In the genomic region with DNA sequence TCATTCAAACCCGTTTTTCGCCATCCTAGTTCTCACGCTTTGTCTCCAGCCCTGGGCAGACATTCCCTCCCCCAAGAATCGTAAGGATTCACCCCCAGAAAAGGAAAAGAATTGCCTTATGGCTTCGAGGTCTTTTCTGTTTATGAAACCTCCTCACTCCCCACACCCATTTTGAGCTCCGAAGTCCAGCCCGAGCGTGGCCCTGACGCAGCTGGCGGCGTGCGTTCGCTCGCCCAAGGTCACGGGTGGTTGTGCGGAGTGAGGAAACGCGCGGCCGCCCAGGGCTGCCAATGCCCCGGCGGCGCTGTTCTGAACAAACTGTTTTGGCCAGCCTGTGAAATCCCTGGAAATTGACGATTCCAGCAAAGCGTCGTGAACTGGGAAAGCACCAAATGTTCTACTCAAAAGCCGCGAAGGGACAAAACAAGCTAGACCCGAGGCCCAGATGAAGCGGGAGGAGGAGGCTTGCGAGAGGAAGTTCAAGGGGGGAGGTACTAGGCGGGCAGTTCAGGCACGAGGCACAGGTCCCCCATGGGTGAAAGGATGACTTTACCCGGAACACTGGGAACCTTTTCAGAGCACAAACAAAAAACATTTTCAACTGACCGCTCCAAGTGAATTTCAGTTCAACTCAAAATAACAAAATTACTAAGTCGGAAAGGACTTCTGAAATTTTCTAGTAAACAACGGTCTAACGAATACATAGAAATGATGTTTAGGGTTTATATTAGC, we compare ENCODE assay signal across 8 cellular contexts. TPM values are rescaled to one million over a fixed set of nuclear protein-coding genes. Genes with fewer than 3 reads are reported as not detected.
DNase-seq lines count a peak whose midpoint lies in the region; ATAC-seq, FAIRE-seq and TF ChIP-seq lines count a peak whose summit lies in the region.

No MANE protein-coding gene starts in this region.

- H3K4me3 ChIP-seq in BE2C (ENCODE audit: low read depth, low read length) (peak overlapping the region; percentile 65), endothelial cell of umbilical vein (replicated peaks in 1 of 3; ENCODE audit: insufficient read depth in 1 of 3, low read depth in 1 of 3, low read length in 3 of 3) (peak overlapping the region in 2 of 3 experiments; percentile 33 to 68)

- H3K79me2 ChIP-seq in endothelial cell of umbilical vein (ENCODE audit: control insufficient read depth, insufficient read depth, low read length), result peaks cover 42% of the 10 kb centered on the region

- H3K9me3 ChIP-seq in BE2C, result no peaks in the 10 kb centered on the region
- no peaks in the 10 kb centered on the region for H3K9me3 ChIP-seq in endothelial cell of umbilical vein (replicated peaks; ENCODE audit: control insufficient read depth, insufficient read depth, low read length)

- DNase-seq in BE2C (peak; percentile 70), NOMO-1 (lab: John Stamatoyannopoulos, UW; ENCODE audit: unreplicated experiment in 2 of 2) (peak; percentile 47 to 56), activated T-cell treated with anti-CD3 and anti-CD28 coated beads for 24 hours (ENCODE audit: low read depth) (peak; percentile 51), endothelial cell of umbilical vein (ENCODE audit: low read depth, low spot score) (peak; percentile 90), mesenteric fat pad (ENCODE audit: low spot score) (peak; percentile 96)
- peak; percentile 47 for DNase-seq in stimulated activated CD8-positive, alpha-beta memory T cell treated with anti-CD3 and anti-CD28 coated beads, Interleukin-12 subunit alpha, Interleukin-12 subunit beta, amount 100 ng/mL, for 4 hours (ENCODE audit: low read depth)

- H3K4me1 ChIP-seq in BE2C (no peaks in the 10 kb centered on the region; the same call in 1 of the 2 replicates), endothelial cell of umbilical vein (ENCODE audit: control insufficient read depth, extremely low read depth, insufficient read depth, low read length) (peaks cover 19% of the 10 kb centered on the region)

- ATAC-seq in GM19328 (IDR thresholded peaks at IDR 0.05; ENCODE audit: unreplicated experiment), result peak; percentile 30
- peak; percentile 36 for ATAC-seq in HG03460 (IDR thresholded peaks at IDR 0.05; ENCODE audit: unreplicated experiment)

- H3K4me2 ChIP-seq in endothelial cell of umbilical vein (ENCODE audit: insufficient read depth, low read length), result peak overlapping the region; percentile 75

- TSS peak; percentile 99 for BruUV-seq in endothelial cell of umbilical vein (replicated peaks; lab: Mats Ljungman, UMichigan)

- peak overlapping the region; percentile 97 for H3K27ac ChIP-seq in endothelial cell of umbilical vein (ENCODE audit: insufficient read depth, low read depth, low read length)

- CTCF ChIA-PET in endothelial cell of umbilical vein (lab: Charles Lee), result interaction anchor here (0.7 to 7.1 kb wide), 15 partner anchors 10 to 456 kb away, joined by 3 to 70 read pairs (median 4); no protein-coding TSS in a partner anchor

- H3K9ac ChIP-seq in endothelial cell of umbilical vein (replicated peaks; ENCODE audit: extremely low read depth, insufficient read depth, low read length), result peak overlapping the region; percentile 91

- peak overlapping the region; percentile 29 for H2AFZ ChIP-seq in endothelial cell of umbilical vein (ENCODE audit: low read depth, low read length)

- dilution Hi-C loops in endothelial cell of umbilical vein (cut with MboI; ENCODE audit: extremely low pct_ligation_motif_present, low sequenced_read_pairs), result no loop called here

- TF ChIP-seq POLR2A in endothelial cell of umbilical vein (IDR thresholded peaks at IDR 0.05; ENCODE audit: low read depth, low read length), result no peak

- H4K20me1 ChIP-seq in endothelial cell of umbilical vein (replicated peaks; ENCODE audit: control insufficient read depth, extremely low read depth, insufficient read depth, low read length), result peaks cover 19% of the 10 kb centered on the region

- intact Hi-C loops in endothelial cell of umbilical vein (cut with micrococcal nuclease), result loop anchor here (1.0 to 10.0 kb wide), 10 partner anchors 73 to 1951 kb away; a partner anchor contains a TSS

- no peaks in the 10 kb centered on the region for H3K27me3 ChIP-seq in BE2C
- H3K27me3 ChIP-seq in endothelial cell of umbilical vein (ENCODE audit: control insufficient read depth in 2 of 2, insufficient read depth in 2 of 2, low read length in 2 of 2), result no peaks in the 10 kb centered on the region

- H3K9me1 ChIP-seq in endothelial cell of umbilical vein (replicated peaks; ENCODE audit: control insufficient read depth, extremely low read depth, insufficient read depth, low read length), result no peaks in the 10 kb centered on the region

- TF ChIP-seq CTCF in BE2C (IDR thresholded peaks at IDR 0.05; ENCODE audit: low read depth, low read length), result no peak
- peak in 1 of 2 donors; percentile 5 for TF ChIP-seq CTCF in endothelial cell of umbilical vein (IDR thresholded peaks at IDR 0.05; ENCODE audit: extremely low read depth in 1 of 2, insufficient read depth in 1 of 2, low read depth in 1 of 2, low read length in 2 of 2)

- H3K36me3 ChIP-seq in BE2C (peaks cover 13% of the 10 kb centered on the region), endothelial cell of umbilical vein (ENCODE audit: control insufficient read depth in 2 of 2, extremely low read depth in 1 of 2, insufficient read depth in 2 of 2, low read length in 2 of 2) (no peaks in the 10 kb centered on the region)

- POLR2A ChIA-PET in endothelial cell of umbilical vein (lab: Charles Lee), result interaction anchor here (0.6 to 2.5 kb wide), 34 partner anchors 9 to 714 kb away, joined by 3 to 43 read pairs (median 4); no protein-coding TSS in a partner anchor

- no peak for FAIRE-seq in endothelial cell of umbilical vein (lab: Jason Lieb, UNC)

TF ChIP-seq in endothelial cell of umbilical vein, 7 proteins besides CTCF, POLR2A, EP300 and RAD21:
- TF ChIP-seq, protein P1, sequence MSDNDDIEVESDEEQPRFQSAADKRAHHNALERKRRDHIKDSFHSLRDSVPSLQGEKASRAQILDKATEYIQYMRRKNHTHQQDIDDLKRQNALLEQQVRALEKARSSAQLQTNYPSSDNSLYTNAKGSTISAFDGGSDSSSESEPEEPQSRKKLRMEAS (IDR thresholded peaks at IDR 0.05; ENCODE audit: insufficient read depth, insufficient read length), result peak; percentile 58
- no peak for TF ChIP-seq MYC (IDR thresholded peaks at IDR 0.05; ENCODE audit: low read depth, low read length)

RNA-seq across cellular contexts. Expression of a gene that starts 0.7 kb away (rescaled TPM):
- polyA plus RNA-seq in BE2C (2012; ENCODE audit: insufficient read depth, insufficient read length, low read depth), result 50.6 TPM
- total RNA-seq in endothelial cell of umbilical vein (176 and 194 TPM in 2 replicates), mesenteric fat pad (377 TPM)
- polyA plus RNA-seq in endothelial cell of umbilical vein, result 57.8 and 63.7 TPM in 2 replicates
- polyA plus RNA-seq in endothelial cell of umbilical vein (2011; cell fraction: cytosol; rRNA removed), result 75.0 and 104 TPM in 2 replicates
- 297 and 313 TPM in 2 replicates for polyA plus RNA-seq in endothelial cell of umbilical vein (2011; cell fraction: nucleus; rRNA removed)
- 154 and 193 TPM in 2 replicates for polyA plus RNA-seq in endothelial cell of umbilical vein (2012)
- polyA minus RNA-seq in endothelial cell of umbilical vein, result 50.9 and 54.7 TPM in 2 replicates
- polyA minus RNA-seq in endothelial cell of umbilical vein (2011; cell fraction: cytosol; rRNA and poly(A)+ RNA removed), result 28.7 TPM
- 163 and 188 TPM in 2 replicates for polyA minus RNA-seq in endothelial cell of umbilical vein (2011; cell fraction: nucleus; rRNA and poly(A)+ RNA removed)

Comparison
In these comparisons a context has a peak if more than half of its experiments do, and no peak if none do; other contexts are left out.
1. Peak in every context shown above with its lines: DNase-seq, ATAC-seq, H3K4me3 ChIP-seq and H3K27ac ChIP-seq.